In genomic region chr2:74747411-74748080, GRCh38 we compare ENCODE assay signal across 17 cellular contexts.
A peak's percentile ranks its signal among the peaks of the same experiment; 100 is the strongest.
DNase-seq lines count a peak whose midpoint lies in the region; ATAC-seq, FAIRE-seq and TF ChIP-seq lines count a peak whose summit lies in the region.
"Had no signal": no experiment of that assay in that cellular context is flagged by ENCODE, and none has a peak within 500 bp of the region (broad histone marks: within the 10 kb centered on the region; RNA-seq: fewer than 3 reads in every experiment).

No MANE protein-coding gene starts in this region.

- H3K4me3 ChIP-seq in HepG2 (replicated peaks in 1 of 3; ENCODE audit: insufficient read depth in 1 of 3, low read depth in 2 of 3, low read length in 3 of 3) (0 out of 6 replicates have a peak overlapping the region, but pooled peaks of 1 of the 3 experiments have one; percentile 19), right lobe of liver (no peak overlapping the region), adipocyte (ENCODE audit: low read length) (no peak overlapping the region)
- H3K4me3 ChIP-seq: lower lobe of right lung, thyroid gland had no signal

- H2AFZ ChIP-seq in HepG2 (ENCODE audit: low read length) = no peak overlapping the region

- H3K27ac ChIP-seq in HepG2 (ENCODE audit: extremely low read length, insufficient read depth, low read length) (no peak overlapping the region), right lobe of liver (no peak overlapping the region)
- H3K27ac ChIP-seq: lower lobe of right lung, thyroid gland had no signal

- H3K27me3 ChIP-seq in HepG2 (ENCODE audit: control insufficient read depth in 1 of 2, insufficient read depth in 2 of 2, low read length in 2 of 2) (peaks cover 0 to 37% of the 10 kb centered on the region in 2 experiments; a peak in 4 of 5 replicates), right lobe of liver (no peaks in the 10 kb centered on the region), adipocyte (replicated peaks; ENCODE audit: control insufficient read depth, insufficient read depth, low read length) (no peaks in the 10 kb centered on the region)
- H3K27me3 ChIP-seq: thyroid gland had no signal

- H3K4me2 ChIP-seq in HepG2 (ENCODE audit: low read depth, low read length) = peak overlapping the region; percentile 56

- FAIRE-seq in HepG2 (lab: Jason Lieb, UNC) = peak; percentile 52

- H3K36me3 ChIP-seq in HepG2 (replicated peaks in 1 of 2; ENCODE audit: control insufficient read depth in 1 of 2, insufficient read depth in 2 of 2, low read length in 2 of 2) (no peaks in the 10 kb centered on the region), right lobe of liver (no peaks in the 10 kb centered on the region), adipocyte (ENCODE audit: control insufficient read depth, insufficient read depth, low read length, severe bottlenecking) (no peaks in the 10 kb centered on the region)
- H3K36me3 ChIP-seq: lower lobe of right lung, thyroid gland had no signal

- H3K9me3 ChIP-seq in HepG2 (ENCODE audit: low read length) (no peaks in the 10 kb centered on the region), right lobe of liver (no peaks in the 10 kb centered on the region), adipocyte (ENCODE audit: control insufficient read depth, low read length) (no peaks in the 10 kb centered on the region)
- H3K9me3 ChIP-seq: lower lobe of right lung, thyroid gland had no signal

- no TSS peak for BruUV-seq in HepG2 (replicated peaks; lab: Mats Ljungman, UMichigan)

- H3K9ac ChIP-seq in HepG2 (ENCODE audit: insufficient read depth, low read depth, low read length) (no peak overlapping the region), adipocyte (ENCODE audit: low read length) (peak overlapping the region; percentile 21)

- no peak for TF ChIP-seq RAD21 in HepG2 (CRISPR knock-in tag; IDR thresholded peaks at IDR 0.05)

- peak; percentile 58 to 74; a peak in 3 of 4 replicates for TF ChIP-seq EP300 in HepG2 (IDR thresholded peaks at IDR 0.05; ENCODE audit: low read depth in 2 of 2, low read length in 2 of 2)
- peak; percentile 65; the same call in 1 of the 2 replicates for TF ChIP-seq EP300 in HepG2 (CRISPR knock-in tag; IDR thresholded peaks at IDR 0.05; ENCODE audit: borderline replicate concordance)

- H3K4me1 ChIP-seq in HepG2 (ENCODE audit: insufficient read depth, low read length) (peaks cover 70% of the 10 kb centered on the region), right lobe of liver (no peaks in the 10 kb centered on the region), adipocyte (ENCODE audit: control insufficient read depth, insufficient read depth, low read length) (peaks cover 14% of the 10 kb centered on the region)
- H3K4me1 ChIP-seq: lower lobe of right lung, thyroid gland had no signal

- intact Hi-C loops in HepG2 (cut with micrococcal nuclease; ENCODE audit: unreplicated experiment) = no loop called here
- intact Hi-C loops in right lobe of liver (cut with DNase I) = no loop called here

- TF ChIP-seq CTCF in HepG2 (CRISPR knock-in tag; IDR thresholded peaks at IDR 0.05) = no peak; the same call in 1 of the 2 replicates
- no peak for TF ChIP-seq CTCF in right lobe of liver (IDR thresholded peaks at IDR 0.05)

- no peaks in the 10 kb centered on the region for H3K79me2 ChIP-seq in HepG2 (ENCODE audit: insufficient read depth, low read length)

- ATAC-seq in HepG2 (peak; percentile 83), right lobe of liver (no peak), GM21360 (IDR thresholded peaks at IDR 0.05; ENCODE audit: unreplicated experiment) (no peak)
- ATAC-seq: lower lobe of right lung had no signal

- 12% methylated on average over 7 of the region's 7 CpGs for WGBS in HepG2 (ENCODE audit: low lambda C conversion rate)
- 46% methylated on average over 3 of the region's 7 CpGs for WGBS in right lobe of liver (ENCODE audit: insufficient coverage, low coverage, low lambda C conversion rate, missing lambda C conversion rate)

- POLR2A ChIA-PET in HepG2 (lab: Yijun Ruan, JAX) = interaction anchor here (0.6 to 1.3 kb wide), 6 partner anchors 9 to 97 kb away, joined by 3 to 8 read pairs (median 4); no protein-coding TSS in a partner anchor

- in situ Hi-C loops in HepG2 (cut with HindIII; ENCODE audit: extremely low pct_ligation_motif_present, low pct_unique_long_range_greater_than_20kb) = no loop called here

- TF ChIP-seq POLR2A in HepG2 (IDR thresholded peaks at IDR 0.05; ENCODE audit: insufficient read depth in 1 of 2, low read depth in 2 of 2, low read length in 2 of 2) = no peak
- TF ChIP-seq POLR2A in right lobe of liver (IDR thresholded peaks at IDR 0.05) = no peak

- H4K20me1 ChIP-seq in HepG2 (ENCODE audit: insufficient read depth, low read length) = no peaks in the 10 kb centered on the region

- CTCF ChIA-PET in HepG2 (lab: Yijun Ruan, JAX; ENCODE audit: low intra/inter-chr PET ratio, low total read pairs) = no interaction called here

- DNase-seq in HepG2 (ENCODE audit: low spot score) (peak; percentile 90), right lobe of liver (no peak), adipocyte (ENCODE audit: low read depth) (peak; percentile 84), glomerular visceral epithelial cell (ENCODE audit: extremely low spot score) (peak; percentile 19), NCI-H526 treated with DMSO at 0.1 percent for 48 hours (lab: John Stamatoyannopoulos, UW) (no peak), NOMO-1 (lab: John Stamatoyannopoulos, UW; ENCODE audit: unreplicated experiment in 2 of 2) (no peak)
- no peak for DNase-seq in stimulated activated CD4-positive, alpha-beta T cell treated with anti-CD3 and anti-CD28 coated beads, Interleukin-15, amount 100 ng/mL, for 24 hours
- DNase-seq: activated CD4-positive, alpha-beta T cell treated with anti-CD3 and anti-CD28 coated beads, Interleukin-2, amount 50 U/mL, for 48 hours; activated effector memory CD4-positive, alpha-beta T cell treated with Interleukin-2 at 50 U/mL for 16 hours; effector memory CD4-positive, alpha-beta T cell; hippocampal formation; lower lobe of right lung; NCI-H1694 treated with DMSO at 0.1 percent for 48 hours; NCI-H526; stimulated activated CD4-positive, alpha-beta T cell treated with anti-CD3 and anti-CD28 coated beads, Interleukin-12 subunit alpha, Interleukin-12 subunit beta, amount 100 ng/mL, for 4 hours; thyroid gland had no signal

TF ChIP-seq in HepG2, 621 proteins besides CTCF, POLR2A, EP300 and RAD21 (continues in another document):
- TF ChIP-seq, protein P1, sequence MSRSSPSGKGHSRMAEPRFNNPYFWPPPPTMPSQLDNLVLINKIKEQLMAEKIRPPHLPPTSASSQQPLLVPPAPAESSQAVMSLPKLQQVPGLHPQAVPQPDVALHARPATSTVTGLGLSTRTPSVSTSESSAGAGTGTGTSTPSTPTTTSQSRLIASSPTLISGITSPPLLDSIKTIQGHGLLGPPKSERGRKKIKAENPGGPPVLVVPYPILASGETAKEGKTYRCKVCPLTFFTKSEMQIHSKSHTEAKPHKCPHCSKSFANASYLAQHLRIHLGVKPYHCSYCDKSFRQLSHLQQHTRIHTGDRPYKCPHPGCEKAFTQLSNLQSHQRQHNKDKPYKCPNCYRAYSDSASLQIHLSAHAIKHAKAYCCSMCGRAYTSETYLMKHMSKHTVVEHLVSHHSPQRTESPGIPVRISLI (CRISPR knock-in tag; IDR thresholded peaks at IDR 0.05; ENCODE audit: borderline replicate concordance) = no peak; the same call in 1 of the 2 replicates
- peak; percentile 47; the same call in 1 of the 2 replicates for TF ChIP-seq GATAD1 (CRISPR knock-in tag; IDR thresholded peaks at IDR 0.05)
- TF ChIP-seq KLF11 (CRISPR knock-in tag; IDR thresholded peaks at IDR 0.05) = no peak
- TF ChIP-seq ZBTB2 (CRISPR knock-in tag; IDR thresholded peaks at IDR 0.05; ENCODE audit: low read depth) = 0 out of 2 replicates have a peak, but pooled peaks have one; percentile 14
- TF ChIP-seq, protein P2, sequence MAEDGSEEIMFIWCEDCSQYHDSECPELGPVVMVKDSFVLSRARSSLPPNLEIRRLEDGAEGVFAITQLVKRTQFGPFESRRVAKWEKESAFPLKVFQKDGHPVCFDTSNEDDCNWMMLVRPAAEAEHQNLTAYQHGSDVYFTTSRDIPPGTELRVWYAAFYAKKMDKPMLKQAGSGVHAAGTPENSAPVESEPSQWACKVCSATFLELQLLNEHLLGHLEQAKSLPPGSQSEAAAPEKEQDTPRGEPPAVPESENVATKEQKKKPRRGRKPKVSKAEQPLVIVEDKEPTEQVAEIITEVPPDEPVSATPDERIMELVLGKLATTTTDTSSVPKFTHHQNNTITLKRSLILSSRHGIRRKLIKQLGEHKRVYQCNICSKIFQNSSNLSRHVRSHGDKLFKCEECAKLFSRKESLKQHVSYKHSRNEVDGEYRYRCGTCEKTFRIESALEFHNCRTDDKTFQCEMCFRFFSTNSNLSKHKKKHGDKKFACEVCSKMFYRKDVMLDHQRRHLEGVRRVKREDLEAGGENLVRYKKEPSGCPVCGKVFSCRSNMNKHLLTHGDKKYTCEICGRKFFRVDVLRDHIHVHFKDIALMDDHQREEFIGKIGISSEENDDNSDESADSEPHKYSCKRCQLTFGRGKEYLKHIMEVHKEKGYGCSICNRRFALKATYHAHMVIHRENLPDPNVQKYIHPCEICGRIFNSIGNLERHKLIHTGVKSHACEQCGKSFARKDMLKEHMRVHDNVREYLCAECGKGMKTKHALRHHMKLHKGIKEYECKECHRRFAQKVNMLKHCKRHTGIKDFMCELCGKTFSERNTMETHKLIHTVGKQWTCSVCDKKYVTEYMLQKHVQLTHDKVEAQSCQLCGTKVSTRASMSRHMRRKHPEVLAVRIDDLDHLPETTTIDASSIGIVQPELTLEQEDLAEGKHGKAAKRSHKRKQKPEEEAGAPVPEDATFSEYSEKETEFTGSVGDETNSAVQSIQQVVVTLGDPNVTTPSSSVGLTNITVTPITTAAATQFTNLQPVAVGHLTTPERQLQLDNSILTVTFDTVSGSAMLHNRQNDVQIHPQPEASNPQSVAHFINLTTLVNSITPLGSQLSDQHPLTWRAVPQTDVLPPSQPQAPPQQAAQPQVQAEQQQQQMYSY (CRISPR knock-in tag; IDR thresholded peaks at IDR 0.05) = no peak

Comparison
In these comparisons a context has a peak if more than half of its experiments do, and no peak if none do; other contexts are left out.
1. DNase-seq: peak in HepG2 (single experiment), adipocyte (single experiment) and glomerular visceral epithelial cell (single experiment); none in right lobe of liver (0 of 3), NCI-H526 treated with DMSO at 0.1 percent for 48 hours (single experiment), NOMO-1 (0 of 2) and stimulated activated CD4-positive, alpha-beta T cell treated with anti-CD3 and anti-CD28 coated beads, Interleukin-15, amount 100 ng/mL, for 24 hours (single experiment).